In the genomic region with DNA sequence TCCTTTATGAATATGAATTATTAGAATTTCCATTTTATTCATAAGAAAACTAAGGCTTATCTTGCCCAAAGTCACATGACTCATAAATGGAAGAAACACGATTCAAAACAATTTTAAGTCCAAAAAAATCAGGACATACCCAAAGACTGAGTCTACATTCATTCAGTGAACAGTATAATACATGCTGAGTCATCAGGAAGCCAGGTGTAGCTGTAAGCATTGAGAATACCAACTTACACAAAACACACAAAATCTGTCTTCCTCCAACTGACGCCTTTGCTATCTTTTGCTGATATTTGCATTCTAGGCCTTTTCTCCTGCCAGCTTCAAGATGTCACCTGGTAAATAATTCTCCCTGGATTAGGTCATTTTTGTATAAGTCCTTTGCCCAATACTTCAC, we compare ENCODE assay signal across 28 cellular contexts.
DNase-seq lines count a peak whose midpoint lies in the region; ATAC-seq and TF ChIP-seq lines count a peak whose summit lies in the region.
"Had no signal": no experiment of that assay in that cellular context is flagged by ENCODE, and none has a peak within 500 bp of the region (broad histone marks: within the 10 kb centered on the region; RNA-seq: fewer than 3 reads in every experiment).

No MANE protein-coding gene starts in this region.

- no CpG with 5 or more reads among the region's 2 CpGs for WGBS in IMR-90 (ENCODE audit: extremely low coverage in 2 of 2, insufficient read length in 1 of 2), 2 experiments

- no peak overlapping the region for H3K4me2 ChIP-seq in IMR-90 (ENCODE audit: low read depth, low read length)

- H3K4ac ChIP-seq in IMR-90 (ENCODE audit: low read depth, low read length) = no peak overlapping the region

- DNase-seq in EL (peak; percentile 2), IMR-90 (peak; percentile 26), astrocyte of the spinal cord (ENCODE audit: low read depth, low spot score) (peak; percentile 19), foreskin keratinocyte (peak; percentile 66 to 86), NCI-H2227 treated with DMSO at 0.1 percent for 48 hours (lab: John Stamatoyannopoulos, UW) (no peak), medulla oblongata (ENCODE audit: extremely low spot score) (no peak)
- DNase-seq: activated B cell treated with CpG ODN at 0.5 μM for 24 hours; activated CD4-positive, alpha-beta T cell treated with anti-CD3 and anti-CD28 coated beads, Interleukin-2, amount 50 U/mL, for 1 hour; activated CD8-positive, alpha-beta memory T cell treated with anti-CD3 and anti-CD28 coated beads, Interleukin-2, amount 10 ng/mL, durations not matched to agents 7 days and 5 days; activated gamma-delta T cell; activated naive CD8-positive, alpha-beta T cell treated with anti-CD3 and anti-CD28 coated beads for 36 hours; activated T-cell treated with anti-CD3 and anti-CD28 coated beads, Interleukin-2, amount 50 U/mL, for 4 hours; AML-193; CD4-positive, alpha-beta T cell; left ventricle myocardium inferior; sigmoid colon; stimulated activated CD4-positive, alpha-beta T cell treated with anti-CD3 and anti-CD28 coated beads, Interleukin-12 subunit alpha, Interleukin-12 subunit beta, amount 100 ng/mL, for 4 hours; stimulated activated CD4-positive, alpha-beta T cell treated with anti-CD3 and anti-CD28 coated beads, Interleukin-2, amount 100 ng/mL, for 48 hours; tibial artery had no signal

- intact Hi-C loops in IMR-90 (cut with micrococcal nuclease) = no loop called here

- H3K79me1 ChIP-seq in IMR-90 (ENCODE audit: low read depth in 1 of 2, low read length in 2 of 2) = no peaks in the 10 kb centered on the region

- TF ChIP-seq CTCF in IMR-90 (conservative IDR thresholded peaks at IDR 0.05; ENCODE audit: low read depth, low read length) (no peak), astrocyte of the spinal cord (IDR thresholded peaks at IDR 0.05; ENCODE audit: low read depth, low read length) (no peak), foreskin keratinocyte (conservative IDR thresholded peaks at IDR 0.05) (no peak)

- TF ChIP-seq POLR2A in IMR-90 (IDR thresholded peaks at IDR 0.05; ENCODE audit: low read depth, low read length) = no peak

- H4K91ac ChIP-seq in IMR-90 (ENCODE audit: insufficient read depth, low read depth, low read length) = no peak overlapping the region

- H3K9ac ChIP-seq in IMR-90 (ENCODE audit: low read depth, low read length) = no peak overlapping the region

- no peak overlapping the region for H2BK20ac ChIP-seq in IMR-90 (ENCODE audit: low read depth, low read length)

- H3K27ac ChIP-seq in IMR-90 (ENCODE audit: insufficient read depth, low read length) (no peak overlapping the region), foreskin keratinocyte (no peak overlapping the region)
- H3K27ac ChIP-seq: ascending aorta, left ventricle myocardium inferior, neutrophil, prostate gland, sigmoid colon, tibial artery had no signal

- dilution Hi-C loops in IMR-90 (cut with HindIII; ENCODE audit: low sequenced_read_pairs, unreplicated experiment) = no loop called here

- H2AK5ac ChIP-seq in IMR-90 (ENCODE audit: low read depth, low read length) = no peak overlapping the region

- in situ Hi-C loops in IMR-90 (cut with MboI; ENCODE audit: low sequenced_read_pairs) (no loop called here), astrocyte of the spinal cord (cut with HindIII; ENCODE audit: low sequenced_read_pairs) (no loop called here)

- H4K20me1 ChIP-seq in IMR-90 (ENCODE audit: insufficient read depth, low read length) = no peaks in the 10 kb centered on the region

- CTCF ChIA-PET in IMR-90 (lab: Yijun Ruan, JAX) = no interaction called here

- no peak overlapping the region for H2BK15ac ChIP-seq in IMR-90 (ENCODE audit: low read depth, low read length)

- H3K9me3 ChIP-seq in IMR-90 (ENCODE audit: control insufficient read depth, insufficient read depth, low read length) = no peaks in the 10 kb centered on the region
- H3K9me3 ChIP-seq: ascending aorta, left ventricle myocardium inferior, neutrophil, prostate gland, sigmoid colon, tibial artery had no signal

- POLR2A ChIA-PET in IMR-90 (lab: Charles Lee; ENCODE audit: unreplicated experiment) = no interaction called here

- H3K36me3 ChIP-seq in IMR-90 (ENCODE audit: control insufficient read depth, insufficient read depth, low read length) = no peaks in the 10 kb centered on the region
- H3K36me3 ChIP-seq: ascending aorta, left ventricle myocardium inferior, neutrophil, prostate gland, sigmoid colon, tibial artery had no signal

- no peak overlapping the region for H2BK5ac ChIP-seq in IMR-90 (ENCODE audit: low read depth, low read length, poor library complexity, severe bottlenecking)

- H3K27me3 ChIP-seq in IMR-90 (ENCODE audit: control insufficient read depth, insufficient read depth, low read length) (no peaks in the 10 kb centered on the region), foreskin keratinocyte (no peaks in the 10 kb centered on the region)
- H3K27me3 ChIP-seq: ascending aorta, neutrophil, sigmoid colon, tibial artery had no signal

- H3K14ac ChIP-seq in IMR-90 (replicated peaks; ENCODE audit: low read depth, low read length) = no peak overlapping the region

- H3K4me1 ChIP-seq in IMR-90 (ENCODE audit: control insufficient read depth, insufficient read depth, low read length) (no peaks in the 10 kb centered on the region), foreskin keratinocyte (no peaks in the 10 kb centered on the region)
- H3K4me1 ChIP-seq: ascending aorta, left ventricle myocardium inferior, prostate gland, sigmoid colon, tibial artery had no signal

- no peak overlapping the region for H4K5ac ChIP-seq in IMR-90 (ENCODE audit: low read depth, low read length)

- H2AFZ ChIP-seq in IMR-90 (replicated peaks; ENCODE audit: low read length, poor library complexity) = no peak overlapping the region

- TF ChIP-seq RAD21 in IMR-90 (IDR thresholded peaks at IDR 0.05; ENCODE audit: low read length) = no peak

- no peak overlapping the region for H2AK9ac ChIP-seq in IMR-90 (replicated peaks; ENCODE audit: low read depth, low read length, poor library complexity)

- H2BK120ac ChIP-seq in IMR-90 (ENCODE audit: low read depth, low read length) = no peak overlapping the region

- no peak overlapping the region for H3K23ac ChIP-seq in IMR-90 (ENCODE audit: low read depth, low read length)

- no peak overlapping the region for H3K4me3 ChIP-seq in IMR-90 (ENCODE audit: insufficient read depth, low read depth, low read length)
- H3K4me3 ChIP-seq in astrocyte of the spinal cord (ENCODE audit: low read depth, low read length) = no peak overlapping the region
- H3K4me3 ChIP-seq: ascending aorta, GM12878, left ventricle myocardium inferior, prostate gland, sigmoid colon, tibial artery had no signal

- no peaks in the 10 kb centered on the region for H3K9me1 ChIP-seq in IMR-90 (ENCODE audit: insufficient read depth, low read length)

- ATAC-seq in IMR-90 (ENCODE audit: low read depth) (no peak), foreskin keratinocyte (peak; percentile 98), GM18498 (IDR thresholded peaks at IDR 0.05; ENCODE audit: unreplicated experiment) (no peak), HG03045 (IDR thresholded peaks at IDR 0.05; ENCODE audit: unreplicated experiment) (no peak)
- ATAC-seq: activated CD8-positive, alpha-beta memory T cell treated with anti-CD3 and anti-CD28 coated beads, Interleukin-2, amount 10 ng/mL, durations not matched to agents 7 days and 5 days; activated T-cell treated with anti-CD3 and anti-CD28 coated beads, Interleukin-2, amount 50 U/mL, for 4 hours; GM12878; HCT116; Right ventricle myocardium inferior; SK-N-SH treated with all-trans-retinoic acid at 6 μM for 48 hours had no signal

- H3K56ac ChIP-seq in IMR-90 (ENCODE audit: extremely low read depth, insufficient read depth, low read length) = no peak overlapping the region

- H4K8ac ChIP-seq in IMR-90 (ENCODE audit: low read depth in 2 of 2, low read length in 2 of 2) = no peak overlapping the region

- no peak overlapping the region for H3K18ac ChIP-seq in IMR-90 (ENCODE audit: low read depth, low read length)

- no TSS peak for BruUV-seq in IMR-90 (replicated peaks; lab: Mats Ljungman, UMichigan)

TF ChIP-seq in IMR-90, 13 proteins besides CTCF, POLR2A, EP300 and RAD21:
- TF ChIP-seq SMC3 (IDR thresholded peaks at IDR 0.05; ENCODE audit: low read depth, low read length) (no peak), CHD1 (IDR thresholded peaks at IDR 0.05; ENCODE audit: low read depth, low read length) (no peak), CEBPB (IDR thresholded peaks at IDR 0.05; ENCODE audit: low read depth, low read length) (no peak), MAZ (IDR thresholded peaks at IDR 0.05; ENCODE audit: borderline replicate concordance, low read depth, low read length) (no peak), MXI1 (IDR thresholded peaks at IDR 0.05; ENCODE audit: borderline replicate concordance, low read depth, low read length) (no peak), NFE2L2 (IDR thresholded peaks at IDR 0.05; ENCODE audit: low read depth, low read length) (no peak), MAFK (IDR thresholded peaks at IDR 0.05; ENCODE audit: low read depth, low read length) (peak; percentile 87), RCOR1 (IDR thresholded peaks at IDR 0.05; ENCODE audit: insufficient replicate concordance, low read length) (no peak)

Comparison
In these comparisons a context has a peak if more than half of its experiments do, and no peak if none do; other contexts are left out.
1. DNase-seq: peak in EL (single experiment), IMR-90 (single experiment), astrocyte of the spinal cord (single experiment) and foreskin keratinocyte (2 of 2); none in NCI-H2227 treated with DMSO at 0.1 percent for 48 hours (single experiment) and medulla oblongata (single experiment).